ENCODE assay signal across 20 cellular contexts in genomic region chr4:94139931-94140612, GRCh38.
A peak's percentile ranks its signal among the peaks of the same experiment; 100 is the strongest.
DNase-seq lines count a peak whose midpoint lies in the region; ATAC-seq, FAIRE-seq and TF ChIP-seq lines count a peak whose summit lies in the region.
"Had no signal": no experiment of that assay in that cellular context is flagged by ENCODE, and none has a peak within 500 bp of the region (broad histone marks: within the 10 kb centered on the region; RNA-seq: fewer than 3 reads in every experiment).

No MANE protein-coding gene starts in this region.

- in situ Hi-C loops in K562 (cut with MboI): no loop called here

- CTCF ChIA-PET in K562 (lab: Yijun Ruan, JAX; ENCODE audit: low intra/inter-chr PET ratio): no interaction called here

- H3K9me3 ChIP-seq in K562 (replicated peaks; ENCODE audit: control insufficient read depth, insufficient read depth, low read depth, low read length) (no peaks in the 10 kb centered on the region), neural progenitor cell (ENCODE audit: low read depth) (no peaks in the 10 kb centered on the region)
- H3K9me3 ChIP-seq: BE2C had no signal

- peak; percentile 28 for ATAC-seq in stimulated activated naive CD8-positive, alpha-beta T cell treated with anti-CD3 and anti-CD28 coated beads, Interleukin-15, amount 100 ng/mL, for 72 hours
- no peak for ATAC-seq in stimulated activated naive CD8-positive, alpha-beta T cell treated with anti-CD3 and anti-CD28 coated beads, Interleukin-15, Interleukin-2, amounts not matched to agents 100 U/mL and 50 U/mL, for 24 hours
- ATAC-seq in K562 (peak; percentile 55), HG02678 (IDR thresholded peaks at IDR 0.05; ENCODE audit: unreplicated experiment) (no peak)
- ATAC-seq: GM12878 had no signal

- no peaks in the 10 kb centered on the region for H3F3A ChIP-seq in neural progenitor cell (ENCODE audit: low read depth)

- no TSS peak for BruUV-seq in K562 (replicated peaks; lab: Mats Ljungman, UMichigan)

- H3K36me3 ChIP-seq in K562 (ENCODE audit: control insufficient read depth, insufficient read depth, low read length) (no peaks in the 10 kb centered on the region), neural progenitor cell (no peaks in the 10 kb centered on the region)
- H3K36me3 ChIP-seq: BE2C had no signal

- intact Hi-C loops in K562 (cut with micrococcal nuclease): no loop called here

- peaks cover 0 to 14% of the 10 kb centered on the region in 2 experiments; a peak in 1 of 5 replicates for H3K27me3 ChIP-seq in K562 (ENCODE audit: control insufficient read depth in 2 of 2, insufficient read depth in 2 of 2, low read length in 2 of 2)
- H3K27me3 ChIP-seq in neural progenitor cell: no peaks in the 10 kb centered on the region
- H3K27me3 ChIP-seq: BE2C had no signal

- TF ChIP-seq EP300 in K562 (IDR thresholded peaks at IDR 0.05; ENCODE audit: low read length): no peak

- WGBS in K562 (ENCODE audit: insufficient coverage, low coverage, missing lambda C conversion rate): 0% methylated on average over 11 of the region's 11 CpGs

- H3K36me3 Mint-ChIP-seq in neural progenitor cell: no peaks in the 10 kb centered on the region
- H3K36me3 Mint-ChIP-seq: CD4-positive, CD25-positive, alpha-beta regulatory T cell; CD8-positive, alpha-beta memory T cell; IgD-negative memory B cell had no signal

- no peak for DNase-seq in stimulated activated naive CD8-positive, alpha-beta T cell treated with anti-CD3 and anti-CD28 coated beads, Interleukin-15, amount 100 ng/mL, for 72 hours
- no peak for DNase-seq in stimulated activated naive CD8-positive, alpha-beta T cell treated with anti-CD3 and anti-CD28 coated beads, Interleukin-15, Interleukin-2, amounts not matched to agents 100 U/mL and 50 U/mL, for 24 hours
- DNase-seq in K562 (ENCODE audit: extremely low read depth in 1 of 4, low spot score in 3 of 4) (no peak), neural progenitor cell (ENCODE audit: low spot score) (no peak), Ammon's horn (ENCODE audit: low spot score) (no peak), NOMO-1 treated with dmso at 0.1 percent for 144 hours (lab: John Stamatoyannopoulos, UW; ENCODE audit: unreplicated experiment) (no peak)
- DNase-seq: BE2C; C1 segment of cervical spinal cord; CD4-positive, CD25-positive, alpha-beta regulatory T cell; CD8-positive, alpha-beta memory T cell; COR-L47; DMS 273 treated with DMSO at 0.1 percent for 48 hours; DMS53; DND-41; EL; HCEC 1CT had no signal

- H3K79me2 ChIP-seq in K562 (ENCODE audit: control insufficient read depth, insufficient read depth, low read length): no peaks in the 10 kb centered on the region
- H3K79me2 ChIP-seq in neural progenitor cell (ENCODE audit: low read depth): no peaks in the 10 kb centered on the region

- H3K27ac ChIP-seq in K562 (ENCODE audit: extremely low read depth, low read depth, low read length) (no peak overlapping the region), neural progenitor cell (no peak overlapping the region)

- POLR2A ChIA-PET in K562 (lab: Yijun Ruan, JAX): interaction anchor here (0.6 kb wide), 1 partner anchor 8 kb away, joined by 3 read pairs; no protein-coding TSS in a partner anchor

- H3K4me1 ChIP-seq in K562 (replicated peaks in 1 of 2; ENCODE audit: control insufficient read depth in 2 of 2, insufficient read depth in 2 of 2, low read length in 2 of 2) (no peaks in the 10 kb centered on the region), neural progenitor cell (peaks cover 3% of the 10 kb centered on the region)
- H3K4me1 ChIP-seq: BE2C had no signal

- H2AFZ ChIP-seq in K562 (ENCODE audit: low read depth, low read length) (no peak overlapping the region), neural progenitor cell (replicated peaks) (peak overlapping the region; percentile 65)

- FAIRE-seq in K562 (lab: Jason Lieb, UNC): no peak
- FAIRE-seq: GM12878, HTR-8/SVneo had no signal

- H4K20me1 ChIP-seq in K562 (replicated peaks; ENCODE audit: control insufficient read depth, insufficient read depth, low read length) (no peaks in the 10 kb centered on the region; the same call in 1 of the 2 replicates), neural progenitor cell (ENCODE audit: low read depth) (no peaks in the 10 kb centered on the region)

- TF ChIP-seq POLR2A in K562 (conservative IDR thresholded peaks at IDR 0.05): no peak

- H3K9me1 ChIP-seq in K562 (ENCODE audit: control insufficient read depth, insufficient read depth, low read length): no peaks in the 10 kb centered on the region

- H3K4me1 Mint-ChIP-seq in stimulated activated naive CD8-positive, alpha-beta T cell treated with anti-CD3 and anti-CD28 coated beads, Interleukin-15, amount 100 ng/mL, for 72 hours: no peaks in the 10 kb centered on the region
- H3K4me1 Mint-ChIP-seq in neural progenitor cell: no peaks in the 10 kb centered on the region
- H3K4me1 Mint-ChIP-seq: CD4-positive, CD25-positive, alpha-beta regulatory T cell; CD8-positive, alpha-beta memory T cell; IgD-negative memory B cell had no signal

- H3K27ac Mint-ChIP-seq in stimulated activated naive CD8-positive, alpha-beta T cell treated with anti-CD3 and anti-CD28 coated beads, Interleukin-15, amount 100 ng/mL, for 72 hours: no peak overlapping the region
- no peak overlapping the region for H3K27ac Mint-ChIP-seq in neural progenitor cell
- H3K27ac Mint-ChIP-seq: CD4-positive, CD25-positive, alpha-beta regulatory T cell; CD8-positive, alpha-beta memory T cell; IgD-negative memory B cell had no signal

- TF ChIP-seq RAD21 in K562 (CRISPR knock-in tag; conservative IDR thresholded peaks at IDR 0.05 in 1 of 2, IDR thresholded peaks at IDR 0.05 in 1 of 2): no peak

- H3K4me2 ChIP-seq in K562 (ENCODE audit: insufficient read depth, low read length) (no peak overlapping the region), neural progenitor cell (no peak overlapping the region)

- H3K4me3 ChIP-seq in K562 (no peak overlapping the region), neural progenitor cell (no peak overlapping the region)
- H3K4me3 ChIP-seq: GM12878 had no signal

- H3K4me3 Mint-ChIP-seq in stimulated activated naive CD8-positive, alpha-beta T cell treated with anti-CD3 and anti-CD28 coated beads, Interleukin-15, amount 100 ng/mL, for 72 hours: no peak overlapping the region
- H3K4me3 Mint-ChIP-seq in neural progenitor cell: no peak overlapping the region
- H3K4me3 Mint-ChIP-seq: CD4-positive, CD25-positive, alpha-beta regulatory T cell; CD8-positive, alpha-beta memory T cell had no signal

- H3K9me3 Mint-ChIP-seq in stimulated activated naive CD8-positive, alpha-beta T cell treated with anti-CD3 and anti-CD28 coated beads, Interleukin-15, amount 100 ng/mL, for 72 hours: no peaks in the 10 kb centered on the region
- peaks cover 4% of the 10 kb centered on the region for H3K9me3 Mint-ChIP-seq in neural progenitor cell
- H3K9me3 Mint-ChIP-seq: CD8-positive, alpha-beta memory T cell; IgD-negative memory B cell had no signal

- no peak for TF ChIP-seq CTCF in K562 (IDR thresholded peaks at IDR 0.05 in 2 of 3, conservative IDR thresholded peaks at IDR 0.05 in 1 of 3; ENCODE audit: insufficient read depth in 2 of 3, low read depth in 1 of 3, low read length in 3 of 3)
- no peak for TF ChIP-seq CTCF in neural progenitor cell (IDR thresholded peaks at IDR 0.05)

- H3K9ac ChIP-seq in K562 (ENCODE audit: insufficient read depth in 1 of 2, low read depth in 2 of 2, low read length in 2 of 2) (no peak overlapping the region; a peak in 1 of 4 replicates), neural progenitor cell (no peak overlapping the region)

- peaks cover 19% of the 10 kb centered on the region for H3K27me3 Mint-ChIP-seq in stimulated activated naive CD8-positive, alpha-beta T cell treated with anti-CD3 and anti-CD28 coated beads, Interleukin-15, amount 100 ng/mL, for 72 hours
- no peaks in the 10 kb centered on the region for H3K27me3 Mint-ChIP-seq in neural progenitor cell (ENCODE audit: insufficient read depth, low read depth)
- H3K27me3 Mint-ChIP-seq: CD4-positive, CD25-positive, alpha-beta regulatory T cell; IgD-negative memory B cell had no signal

TF ChIP-seq in K562, 482 proteins besides CTCF, POLR2A, EP300 and RAD21:
- TF ChIP-seq FIP1L1 (IDR thresholded peaks at IDR 0.05; ENCODE audit: low read depth, low read length, poor library complexity, severe bottlenecking) (no peak), ZNF717 (CRISPR knock-in tag; IDR thresholded peaks at IDR 0.05) (no peak), NBN (IDR thresholded peaks at IDR 0.05; ENCODE audit: low read depth) (no peak), ZNF197 (CRISPR knock-in tag; IDR thresholded peaks at IDR 0.05; ENCODE audit: low read depth) (no peak), NFATC3 (IDR thresholded peaks at IDR 0.05) (no peak), CREBBP (IDR thresholded peaks at IDR 0.05; ENCODE audit: low read depth, low read length) (no peak), CEBPB (tag; IDR thresholded peaks at IDR 0.05) (no peak), ZNF511 (CRISPR knock-in tag; IDR thresholded peaks at IDR 0.05) (no peak), TFAM (CRISPR knock-in tag; conservative IDR thresholded peaks at IDR 0.05) (no peak), IRF1 (CRISPR knock-in tag; IDR thresholded peaks at IDR 0.05; ENCODE audit: borderline replicate concordance) (no peak), RAD51 (IDR thresholded peaks at IDR 0.05; ENCODE audit: borderline replicate concordance, low read depth) (no peak), HDAC1 (IDR thresholded peaks at IDR 0.05) (no peak), NFXL1 (CRISPR knock-in tag; IDR thresholded peaks at IDR 0.05) (no peak), CC2D1A (IDR thresholded peaks at IDR 0.05) (no peak), ZNF586 (CRISPR knock-in tag; conservative IDR thresholded peaks at IDR 0.05) (no peak)

Comparison
In these comparisons a context has a peak if more than half of its experiments do, and no peak if none do; other contexts are left out.
1. ATAC-seq: peak in stimulated activated naive CD8-positive, alpha-beta T cell treated with anti-CD3 and anti-CD28 coated beads, Interleukin-15, amount 100 ng/mL, for 72 hours (single experiment) and K562 (single experiment); none in stimulated activated naive CD8-positive, alpha-beta T cell treated with anti-CD3 and anti-CD28 coated beads, Interleukin-15, Interleukin-2, amounts not matched to agents 100 U/mL and 50 U/mL, for 24 hours (single experiment) and HG02678 (single experiment).